ENCODE assay signal across 17 cellular contexts in the genomic region with DNA sequence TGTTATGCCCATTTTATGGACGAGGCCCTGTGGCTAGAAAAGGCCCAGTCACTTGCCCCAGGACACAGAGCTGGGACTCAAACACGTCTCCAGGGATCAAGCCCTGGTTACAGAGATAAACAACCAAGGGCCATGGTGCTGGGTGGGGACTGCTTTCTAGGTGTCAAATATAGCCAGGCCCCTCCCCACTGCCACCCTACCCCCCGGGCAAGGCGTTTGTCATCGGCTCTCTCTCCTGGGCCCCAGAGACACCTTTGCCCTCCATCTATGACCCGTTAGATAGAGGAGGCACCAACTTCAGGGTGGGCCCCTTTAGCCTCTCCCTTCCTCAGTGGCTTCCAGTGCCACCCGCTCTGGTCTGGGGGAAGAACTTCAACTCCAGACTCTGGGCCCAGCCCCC. TPM values are rescaled to one million over a fixed set of nuclear protein-coding genes. Genes with fewer than 3 reads are reported as not detected.
DNase-seq lines count a peak whose midpoint lies in the region; ATAC-seq and TF ChIP-seq lines count a peak whose summit lies in the region.
"Had no signal": no experiment of that assay in that cellular context is flagged by ENCODE, and none has a peak within 500 bp of the region (broad histone marks: within the 10 kb centered on the region; RNA-seq: fewer than 3 reads in every experiment).

No MANE protein-coding gene starts in this region.

- no peaks in the 10 kb centered on the region for H3K9me3 Mint-ChIP-seq in natural killer cell treated with Interleukin-12 subunit alpha and Interleukin-12 subunit beta and Interleukin-15 and Interleukin-18, amount 100 ng/mL, for 72 hours
- H3K9me3 Mint-ChIP-seq: activated naive CD8-positive, alpha-beta T cell treated with anti-CD3 and anti-CD28 coated beads, Interleukin-2, amount 10 ng/mL, durations not matched to agents 7 days and 5 days; activated T-cell treated with anti-CD3 and anti-CD28 coated beads, Interleukin-2, amount 50 U/mL, for 72 hours had no signal

- H3K27ac ChIP-seq in cardiac muscle cell (peak overlapping the region; percentile 67), heart right ventricle (peak overlapping the region; percentile 5 to 94 (median 82)), sigmoid colon (peak overlapping the region; percentile 34 to 77 (median 50))

- peaks cover 50% of the 10 kb centered on the region for H3K4me1 ChIP-seq in cardiac muscle cell (ENCODE audit: low read depth)
- H3K4me1 ChIP-seq in heart right ventricle: peaks cover 42 to 99% (median 77%) of the 10 kb centered on the region in 9 donors
- peaks cover 0 to 25% (median 11%) of the 10 kb centered on the region in 4 donors for H3K4me1 ChIP-seq in sigmoid colon

- TF ChIP-seq CTCF in cardiac muscle cell (IDR thresholded peaks at IDR 0.05; ENCODE audit: low read depth, low read length): no peak
- no peak for TF ChIP-seq CTCF in heart right ventricle (IDR thresholded peaks at IDR 0.05)
- no peak for TF ChIP-seq CTCF in sigmoid colon (IDR thresholded peaks at IDR 0.05)

- TF ChIP-seq EP300 in sigmoid colon (IDR thresholded peaks at IDR 0.05): no peak

- no peak overlapping the region for H3K27ac Mint-ChIP-seq in natural killer cell treated with Interleukin-12 subunit alpha and Interleukin-12 subunit beta and Interleukin-15 and Interleukin-18, amount 100 ng/mL, for 72 hours
- H3K27ac Mint-ChIP-seq: activated naive CD8-positive, alpha-beta T cell treated with anti-CD3 and anti-CD28 coated beads, Interleukin-2, amount 10 ng/mL, durations not matched to agents 7 days and 5 days; activated T-cell treated with anti-CD3 and anti-CD28 coated beads, Interleukin-2, amount 50 U/mL, for 72 hours; progenitor cell of endocrine pancreas had no signal

- DNase-seq in cardiac muscle cell (ENCODE audit: low read depth in 1 of 2, low spot score in 1 of 2): no peak
- no peak for DNase-seq in Right ventricle myocardium inferior (ENCODE audit: missing footprints)
- no peak for DNase-seq in heart right ventricle
- DNase-seq in sigmoid colon: no peak
- no peak for DNase-seq in C1 segment of cervical spinal cord (lab: John Stamatoyannopoulos, UW)
- DNase-seq in DMS53 treated with DMSO at 0.1 percent for 48 hours (lab: John Stamatoyannopoulos, UW; ENCODE audit: unreplicated experiment): no peak
- DNase-seq in natural killer cell treated with Interleukin-12 subunit alpha and Interleukin-12 subunit beta and Interleukin-15 and Interleukin-18, amount 100 ng/mL, for 72 hours (ENCODE audit: low spot score): no peak
- DNase-seq: ACHN; activated CD4-positive, alpha-beta T cell treated with anti-CD3 and anti-CD28 coated beads, Interleukin-2, amount 50 U/mL, for 48 hours; activated naive CD8-positive, alpha-beta T cell treated with anti-CD3 and anti-CD28 coated beads, Interleukin-2, amount 10 ng/mL, durations not matched to agents 7 days and 5 days; activated T-cell treated with anti-CD3 and anti-CD28 coated beads, Interleukin-2, amount 50 U/mL, for 72 hours; glutamatergic neuron; H7; NCI-H2029; NCI-H510A had no signal

- ATAC-seq in Right ventricle myocardium inferior (no peak), heart right ventricle (no peak), HG02884 (IDR thresholded peaks at IDR 0.05; ENCODE audit: unreplicated experiment) (no peak)
- ATAC-seq in natural killer cell treated with Interleukin-12 subunit alpha and Interleukin-12 subunit beta and Interleukin-15 and Interleukin-18, amount 100 ng/mL, for 72 hours: no peak
- ATAC-seq: activated T-cell treated with anti-CD3 and anti-CD28 coated beads, Interleukin-2, amount 50 U/mL, for 72 hours had no signal

- H3K27me3 ChIP-seq in cardiac muscle cell (no peaks in the 10 kb centered on the region), heart right ventricle (no peaks in the 10 kb centered on the region), sigmoid colon (no peaks in the 10 kb centered on the region)

- no peaks in the 10 kb centered on the region for H3K4me1 Mint-ChIP-seq in natural killer cell treated with Interleukin-12 subunit alpha and Interleukin-12 subunit beta and Interleukin-15 and Interleukin-18, amount 100 ng/mL, for 72 hours (ENCODE audit: low read depth in 2 of 2)
- H3K4me1 Mint-ChIP-seq: activated naive CD8-positive, alpha-beta T cell treated with anti-CD3 and anti-CD28 coated beads, Interleukin-2, amount 10 ng/mL, durations not matched to agents 7 days and 5 days had no signal

- H3K4me3 ChIP-seq in cardiac muscle cell (no peak overlapping the region), heart right ventricle (no peak overlapping the region), sigmoid colon (no peak overlapping the region)

- H3K36me3 ChIP-seq in cardiac muscle cell (no peaks in the 10 kb centered on the region), heart right ventricle (no peaks in the 10 kb centered on the region), sigmoid colon (no peaks in the 10 kb centered on the region)

- no peaks in the 10 kb centered on the region for H3K36me3 Mint-ChIP-seq in natural killer cell treated with Interleukin-12 subunit alpha and Interleukin-12 subunit beta and Interleukin-15 and Interleukin-18, amount 100 ng/mL, for 72 hours
- H3K36me3 Mint-ChIP-seq: activated naive CD8-positive, alpha-beta T cell treated with anti-CD3 and anti-CD28 coated beads, Interleukin-2, amount 10 ng/mL, durations not matched to agents 7 days and 5 days had no signal

- peaks cover 21 to 23% of the 10 kb centered on the region in 2 donors for H3K27me3 Mint-ChIP-seq in natural killer cell treated with Interleukin-12 subunit alpha and Interleukin-12 subunit beta and Interleukin-15 and Interleukin-18, amount 100 ng/mL, for 72 hours

- H3K9me3 ChIP-seq in cardiac muscle cell (ENCODE audit: low read depth): no peaks in the 10 kb centered on the region
- no peaks in the 10 kb centered on the region for H3K9me3 ChIP-seq in heart right ventricle
- no peaks in the 10 kb centered on the region for H3K9me3 ChIP-seq in sigmoid colon

- no peak for TF ChIP-seq POLR2A in sigmoid colon (IDR thresholded peaks at IDR 0.05)

- 59 to 69% methylated on average over 7 of the region's 7 CpGs for WGBS in heart right ventricle, 2 donors
- WGBS in sigmoid colon, 2 donors: 55 to 76% methylated on average over 7 of the region's 7 CpGs

- intact Hi-C loops in Right ventricle myocardium inferior (cut with DNase I): loop anchor here (5.0 kb wide), 2 partner anchors 42 to 102 kb away; partner anchors contain the start of genes ISCA2 and NPC2
- intact Hi-C loops in heart right ventricle (cut with DNase I): loop anchor here in 2 of 10 donors (5.0 to 10.0 kb wide), 2 partner anchors 99 to 102 kb away; partner anchors contain the start of genes ISCA2 (in 2 of the 2) and NPC2 (in 2 of the 2)
- intact Hi-C loops in sigmoid colon (cut with DNase I): no loop called here

- no peak overlapping the region for H3K4me3 Mint-ChIP-seq in natural killer cell treated with Interleukin-12 subunit alpha and Interleukin-12 subunit beta and Interleukin-15 and Interleukin-18, amount 100 ng/mL, for 72 hours
- H3K4me3 Mint-ChIP-seq: activated naive CD8-positive, alpha-beta T cell treated with anti-CD3 and anti-CD28 coated beads, Interleukin-2, amount 10 ng/mL, durations not matched to agents 7 days and 5 days; activated T-cell treated with anti-CD3 and anti-CD28 coated beads, Interleukin-2, amount 50 U/mL, for 72 hours had no signal

RNA-seq across cellular contexts. Expression of gene LTBP2, which starts 18.0 kb away (rescaled TPM):
- 4.4 and 5.4 TPM in 2 replicates for total RNA-seq in cardiac muscle cell
- 1.5 and 2.0 TPM in 2 replicates for polyA plus RNA-seq in cardiac muscle cell
- 7.6 TPM for total RNA-seq in Right ventricle myocardium inferior
- 10 to 100 TPM in 9 of 10 donors, 1 to 10 TPM in 1; 7.1 to 50.3 (median 18.5) TPM for total RNA-seq in heart right ventricle
- polyA plus RNA-seq in heart right ventricle: 1 to 10 TPM; 3.5 TPM
- total RNA-seq in sigmoid colon: 10 to 100 TPM; 12.1 to 71.2 (median 15.3) TPM
- 1 to 10 TPM in 2 of 3 donors, under 1 TPM in 1; 0.46 to 7.1 (median 1.2) TPM for polyA plus RNA-seq in sigmoid colon
- under 1 TPM; 0.55 to 0.73 TPM for total RNA-seq in natural killer cell treated with Interleukin-12 subunit alpha and Interleukin-12 subunit beta and Interleukin-15 and Interleukin-18, amount 100 ng/mL, for 72 hours
